In the genomic region with DNA sequence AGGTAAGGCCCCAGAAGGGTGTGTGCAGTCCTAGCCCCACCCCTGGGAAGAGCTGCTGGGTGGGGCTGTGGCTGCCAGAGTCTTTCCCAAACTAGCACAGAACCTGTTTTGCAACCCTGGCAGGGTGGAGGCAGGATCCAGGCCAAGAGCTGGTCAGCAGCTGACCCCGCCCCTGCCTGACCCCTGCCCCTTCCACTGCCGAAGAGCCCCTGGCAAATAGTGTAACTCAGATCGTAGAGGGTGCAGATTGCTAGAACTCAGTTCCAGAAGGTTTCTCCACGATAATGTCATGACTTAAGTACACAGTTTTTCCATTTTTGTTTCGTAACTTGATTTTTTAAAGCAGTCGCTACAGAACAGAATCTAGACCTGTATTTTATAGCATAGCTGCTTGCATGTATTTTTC, we compare ENCODE assay signal across 1 cellular context.
TF ChIP-seq lines count a peak whose summit lies in the region.

No MANE protein-coding gene starts in this region.

TF ChIP-seq in HepG2, 621 proteins besides CTCF, POLR2A, EP300 and RAD21 (continued from another document):
- TF ChIP-seq ZSCAN21 (CRISPR knock-in tag; IDR thresholded peaks at IDR 0.05; ENCODE audit: borderline replicate concordance) (no peak), NFIB (CRISPR knock-in tag; IDR thresholded peaks at IDR 0.05; ENCODE audit: borderline replicate concordance) (no peak), MAFG (CRISPR knock-in tag; IDR thresholded peaks at IDR 0.05) (no peak), ZNF234 (CRISPR knock-in tag; conservative IDR thresholded peaks at IDR 0.05) (no peak), SMYD3 (CRISPR knock-in tag; IDR thresholded peaks at IDR 0.05) (no peak), TFDP2 (CRISPR knock-in tag; IDR thresholded peaks at IDR 0.05) (0 out of 2 replicates have a peak, but pooled peaks have one; percentile 12), PATZ1 (CRISPR knock-in tag; IDR thresholded peaks at IDR 0.05) (peak; percentile 56), ZSCAN5A (CRISPR knock-in tag; IDR thresholded peaks at IDR 0.05; ENCODE audit: borderline replicate concordance) (no peak), SCMH1 (CRISPR knock-in tag; IDR thresholded peaks at IDR 0.05; ENCODE audit: borderline replicate concordance) (no peak), TBL1XR1 (IDR thresholded peaks at IDR 0.05; ENCODE audit: borderline replicate concordance, low read length, partially characterized antibody) (no peak), RNF2 (conservative IDR thresholded peaks at IDR 0.05; ENCODE audit: low read depth) (no peak), KDM4B (CRISPR knock-in tag; IDR thresholded peaks at IDR 0.05) (no peak), THAP11 (CRISPR knock-in tag; IDR thresholded peaks at IDR 0.05) (0 out of 2 replicates have a peak, but pooled peaks have one; percentile 16), ZNF687 (CRISPR knock-in tag; IDR thresholded peaks at IDR 0.05) (peak; percentile 47), ZNF883 (CRISPR knock-in tag; IDR thresholded peaks at IDR 0.05; ENCODE audit: not compliant biosample characterization) (no peak), HES4 (CRISPR knock-in tag; IDR thresholded peaks at IDR 0.05; ENCODE audit: borderline replicate concordance) (no peak), EHMT2 (IDR thresholded peaks at IDR 0.05; ENCODE audit: borderline replicate concordance, low read depth, low read length) (no peak), SAP130 (CRISPR knock-in tag; IDR thresholded peaks at IDR 0.05; ENCODE audit: low read depth) (peak; percentile 4; the same call in 1 of the 2 replicates), CEBPB (IDR thresholded peaks at IDR 0.05; ENCODE audit: borderline replicate concordance, low read depth, low read length) (peak; percentile 30; the same call in 1 of the 2 replicates), FOSL2 (CRISPR knock-in tag; IDR thresholded peaks at IDR 0.05) (peak; percentile 3; the same call in 1 of the 2 replicates), KMT2A (CRISPR knock-in tag; IDR thresholded peaks at IDR 0.05) (0 out of 2 replicates have a peak, but pooled peaks have one; percentile 13), RELA (CRISPR knock-in tag; IDR thresholded peaks at IDR 0.05) (no peak), THAP7 (CRISPR knock-in tag; IDR thresholded peaks at IDR 0.05) (no peak), ZNF691 (CRISPR knock-in tag; IDR thresholded peaks at IDR 0.05; ENCODE audit: borderline replicate concordance, low read depth) (no peak), MEF2D (CRISPR knock-in tag; IDR thresholded peaks at IDR 0.05) (0 out of 2 replicates have a peak, but pooled peaks have one; percentile 6), ZNF292 (CRISPR knock-in tag; IDR thresholded peaks at IDR 0.05; ENCODE audit: borderline replicate concordance, low read depth) (0 out of 2 replicates have a peak, but pooled peaks have one; percentile 14), CEBPG (CRISPR knock-in tag; IDR thresholded peaks at IDR 0.05) (peak; percentile 53), RARG (CRISPR knock-in tag; IDR thresholded peaks at IDR 0.05; ENCODE audit: low read depth) (no peak), HNF4A (CRISPR knock-in tag; IDR thresholded peaks at IDR 0.05) (0 out of 2 replicates have a peak, but pooled peaks have one; percentile 8), DNMT1 (CRISPR knock-in tag; IDR thresholded peaks at IDR 0.05) (no peak)
- TF ChIP-seq, protein P1, sequence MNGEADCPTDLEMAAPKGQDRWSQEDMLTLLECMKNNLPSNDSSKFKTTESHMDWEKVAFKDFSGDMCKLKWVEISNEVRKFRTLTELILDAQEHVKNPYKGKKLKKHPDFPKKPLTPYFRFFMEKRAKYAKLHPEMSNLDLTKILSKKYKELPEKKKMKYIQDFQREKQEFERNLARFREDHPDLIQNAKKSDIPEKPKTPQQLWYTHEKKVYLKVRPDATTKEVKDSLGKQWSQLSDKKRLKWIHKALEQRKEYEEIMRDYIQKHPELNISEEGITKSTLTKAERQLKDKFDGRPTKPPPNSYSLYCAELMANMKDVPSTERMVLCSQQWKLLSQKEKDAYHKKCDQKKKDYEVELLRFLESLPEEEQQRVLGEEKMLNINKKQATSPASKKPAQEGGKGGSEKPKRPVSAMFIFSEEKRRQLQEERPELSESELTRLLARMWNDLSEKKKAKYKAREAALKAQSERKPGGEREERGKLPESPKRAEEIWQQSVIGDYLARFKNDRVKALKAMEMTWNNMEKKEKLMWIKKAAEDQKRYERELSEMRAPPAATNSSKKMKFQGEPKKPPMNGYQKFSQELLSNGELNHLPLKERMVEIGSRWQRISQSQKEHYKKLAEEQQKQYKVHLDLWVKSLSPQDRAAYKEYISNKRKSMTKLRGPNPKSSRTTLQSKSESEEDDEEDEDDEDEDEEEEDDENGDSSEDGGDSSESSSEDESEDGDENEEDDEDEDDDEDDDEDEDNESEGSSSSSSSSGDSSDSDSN (CRISPR knock-in tag; IDR thresholded peaks at IDR 0.05): no peak
